In the genomic region with DNA sequence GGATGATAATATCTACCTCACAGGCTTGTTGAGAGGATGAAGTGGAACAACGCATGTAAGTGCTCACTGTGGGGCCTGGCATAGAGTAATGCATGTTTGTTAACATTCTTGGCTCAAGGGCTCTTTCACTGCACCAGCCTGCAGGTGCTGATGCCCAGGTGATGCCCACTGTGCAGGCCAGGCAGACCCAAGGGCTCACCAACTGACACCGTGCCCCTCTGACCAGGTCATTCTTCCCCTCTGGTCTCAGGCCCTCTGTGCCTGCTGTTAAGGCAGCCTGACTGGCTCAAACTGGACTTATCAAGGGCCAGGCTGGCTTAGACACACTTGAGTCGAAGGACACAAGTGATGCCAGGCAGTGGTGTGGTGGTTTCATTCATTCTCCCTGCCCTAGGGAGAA, we compare ENCODE assay signal across 27 cellular contexts.
"Had no signal": no experiment of that assay in that cellular context is flagged by ENCODE, and none has a peak within 500 bp of the region (broad histone marks: within the 10 kb centered on the region; RNA-seq: fewer than 3 reads in every experiment).

No MANE protein-coding gene starts in this region.

- H3K9me3 Mint-ChIP-seq: immature natural killer cell; stimulated activated naive B cell treated with anti-CD40 and anti-IgM and Interleukin-4, amounts not matched to agents 10 μg/mL and 1 μg/mL and 100 μg/mL, for 72 hours had no signal

- H3K27ac Mint-ChIP-seq: immature natural killer cell; naive thymus-derived CD4-positive, alpha-beta T cell; stimulated activated naive B cell treated with anti-CD40 and anti-IgM and Interleukin-4, amounts not matched to agents 10 μg/mL and 1 μg/mL and 100 μg/mL, for 72 hours had no signal

- ATAC-seq: heart left ventricle; left colon; mucosa of descending colon; naive thymus-derived CD4-positive, alpha-beta T cell; psoas muscle; right lobe of liver; stimulated activated naive B cell treated with anti-CD40 and anti-IgM and Interleukin-4, amounts not matched to agents 10 μg/mL and 1 μg/mL and 100 μg/mL, for 72 hours; stimulated activated naive CD8-positive, alpha-beta T cell treated with anti-CD3 and anti-CD28 coated beads, Interleukin-15, Interleukin-2, amounts not matched to agents 100 U/mL and 50 U/mL, for 24 hours had no signal

- H3K27me3 ChIP-seq: ovary, right lobe of liver, testis, thyroid gland, transverse colon, upper lobe of left lung, vagina had no signal

- H3K27ac ChIP-seq: heart left ventricle, left ventricle myocardium inferior, ovary, psoas muscle, right lobe of liver, stomach, testis, thyroid gland, transverse colon, upper lobe of left lung, vagina had no signal

- H3K4me3 ChIP-seq: heart left ventricle, left ventricle myocardium inferior, lung, mucosa of descending colon, ovary, psoas muscle, right lobe of liver, smooth muscle cell, stomach, testis, thyroid gland, transverse colon, upper lobe of left lung, vagina had no signal

- H3K4me1 Mint-ChIP-seq: immature natural killer cell; stimulated activated naive B cell treated with anti-CD40 and anti-IgM and Interleukin-4, amounts not matched to agents 10 μg/mL and 1 μg/mL and 100 μg/mL, for 72 hours had no signal

- H3K4me1 ChIP-seq: psoas muscle, right lobe of liver, testis, transverse colon, vagina had no signal

- H3K4me3 Mint-ChIP-seq: immature natural killer cell; naive thymus-derived CD4-positive, alpha-beta T cell; stimulated activated naive B cell treated with anti-CD40 and anti-IgM and Interleukin-4, amounts not matched to agents 10 μg/mL and 1 μg/mL and 100 μg/mL, for 72 hours had no signal

- H3K36me3 ChIP-seq: heart left ventricle, left ventricle myocardium inferior, ovary, right lobe of liver, stomach, thyroid gland, transverse colon, upper lobe of left lung, vagina had no signal

- H3K4me2 ChIP-seq: smooth muscle cell had no signal

- H3K27me3 Mint-ChIP-seq: naive thymus-derived CD4-positive, alpha-beta T cell; stimulated activated naive B cell treated with anti-CD40 and anti-IgM and Interleukin-4, amounts not matched to agents 10 μg/mL and 1 μg/mL and 100 μg/mL, for 72 hours had no signal

- H3K36me3 Mint-ChIP-seq: immature natural killer cell; naive thymus-derived CD4-positive, alpha-beta T cell; stimulated activated naive B cell treated with anti-CD40 and anti-IgM and Interleukin-4, amounts not matched to agents 10 μg/mL and 1 μg/mL and 100 μg/mL, for 72 hours had no signal

- H3K9me3 ChIP-seq: heart left ventricle, left ventricle myocardium inferior, mucosa of descending colon, ovary, psoas muscle, right lobe of liver, stomach, testis, thyroid gland, transverse colon, upper lobe of left lung, vagina had no signal

- DNase-seq: heart left ventricle; hypothalamus; immature natural killer cell; kidney; left ventricle myocardium inferior; mesendoderm; midbrain; mucosa of descending colon; naive thymus-derived CD4-positive, alpha-beta T cell; ovary; right lobe of liver; stimulated activated CD4-positive, alpha-beta T cell treated with anti-CD3 and anti-CD28 coated beads, Interleukin-12 subunit alpha, Interleukin-12 subunit beta, amount 100 ng/mL, for 4 hours; stimulated activated CD4-positive, alpha-beta T cell treated with anti-CD3 and anti-CD28 coated beads, Interleukin-15, amount 100 ng/mL, for 24 hours; stimulated activated CD4-positive, alpha-beta T cell treated with anti-CD3 and anti-CD28 coated beads, Interleukin-2, amount 100 ng/mL, for 24 hours; stimulated activated CD4-positive, alpha-beta T cell treated with anti-CD3 and anti-CD28 coated beads, Interleukin-4, amount 100 ng/mL, for 1 hour; stimulated activated naive B cell treated with anti-CD40 and anti-IgM and Interleukin-4, amounts not matched to agents 10 μg/mL and 1 μg/mL and 100 μg/mL, for 72 hours; stimulated activated naive CD8-positive, alpha-beta T cell treated with anti-CD3 and anti-CD28 coated beads, Interleukin-15, Interleukin-2, amounts not matched to agents 100 U/mL and 50 U/mL, for 24 hours; stomach; testis; thyroid gland; transverse colon had no signal
